Comparison of ENCODE assay signal across 16 cellular contexts in genomic region chr15:42994546-42994945, GRCh38.
A peak's percentile ranks its signal among the peaks of the same experiment; 100 is the strongest.
DNase-seq lines count a peak whose midpoint lies in the region; ATAC-seq, FAIRE-seq and TF ChIP-seq lines count a peak whose summit lies in the region.
"Had no signal": no experiment of that assay in that cellular context is flagged by ENCODE, and none has a peak within 500 bp of the region (broad histone marks: within the 10 kb centered on the region; RNA-seq: fewer than 3 reads in every experiment).

No MANE protein-coding gene starts in this region.

- no peak for ATAC-seq in left lung
- ATAC-seq in GM21737 (IDR thresholded peaks at IDR 0.05; ENCODE audit: unreplicated experiment) = no peak
- ATAC-seq in GM23338 = no peak
- ATAC-seq: left cardiac atrium had no signal

- H4K20me1 ChIP-seq in GM23338 (replicated peaks; ENCODE audit: insufficient read depth) = no peaks in the 10 kb centered on the region

- peaks cover under 1% of the 10 kb centered on the region for H3K27me3 Mint-ChIP-seq in GM23338 (ENCODE audit: insufficient read depth, low read depth, poor library complexity)
- H3K27me3 Mint-ChIP-seq: activated CD4-positive, alpha-beta T cell treated with anti-CD3 and anti-CD28 coated beads, Interleukin-2, amount 10 ng/mL, durations not matched to agents 24 days and 14 days; activated naive CD8-positive, alpha-beta T cell treated with anti-CD3 and anti-CD28 coated beads, Interleukin-2, amount 10 ng/mL, durations not matched to agents 7 days and 5 days; stimulated activated naive CD8-positive, alpha-beta T cell treated with anti-CD3 and anti-CD28 coated beads, Interleukin-15, Interleukin-2, amounts not matched to agents 100 ng/mL and 50 ng/mL, for 24 hours had no signal

- peaks cover 17% of the 10 kb centered on the region; the same call in 2 of the 3 replicates for H3K36me3 Mint-ChIP-seq in GM23338 (ENCODE audit: low read depth)

- H3K4me3 ChIP-seq in AG09309 (ENCODE audit: control insufficient read depth, low read depth, low read length) (no peak overlapping the region), brain microvascular endothelial cell (ENCODE audit: low read depth, low read length) (no peak overlapping the region), left lung (no peak overlapping the region), GM23338 (no peak overlapping the region)

- no peaks in the 10 kb centered on the region for H3K9me2 ChIP-seq in GM23338 (ENCODE audit: insufficient read depth)

- H3K79me2 ChIP-seq in GM23338 (replicated peaks; ENCODE audit: insufficient read depth) = no peaks in the 10 kb centered on the region

- H3K4me1 ChIP-seq in left lung = no peaks in the 10 kb centered on the region
- H3K4me1 ChIP-seq in GM23338 (ENCODE audit: insufficient read depth) = no peaks in the 10 kb centered on the region

- no peaks in the 10 kb centered on the region for H3K27me3 ChIP-seq in brain microvascular endothelial cell (replicated peaks)
- no peaks in the 10 kb centered on the region for H3K27me3 ChIP-seq in left lung
- no peaks in the 10 kb centered on the region for H3K27me3 ChIP-seq in GM23338 (ENCODE audit: insufficient read depth)

- no peak overlapping the region for H3K4me2 ChIP-seq in GM23338

- intact Hi-C loops in left lung (cut with DNase I) = no loop called here

- H3K36me3 ChIP-seq in brain microvascular endothelial cell (replicated peaks) (peaks cover 4% of the 10 kb centered on the region), left lung (peaks cover 2 to 68% of the 10 kb centered on the region in 2 donors), GM23338 (ENCODE audit: insufficient read depth) (no peaks in the 10 kb centered on the region)

- H3K4me1 Mint-ChIP-seq in GM23338 = 0 out of 3 replicates have a peak, but pooled peaks cover 2% of the 10 kb centered on the region

- FAIRE-seq in HTR-8/SVneo (lab: Jason Lieb, UNC) = no peak
- FAIRE-seq: D721Med, endothelial cell of umbilical vein had no signal

- TF ChIP-seq CTCF in AG09309 (IDR thresholded peaks at IDR 0.05; ENCODE audit: control insufficient read depth, insufficient read depth, low read depth, low read length, missing control alignments) (no peak), brain microvascular endothelial cell (IDR thresholded peaks at IDR 0.05; ENCODE audit: low read depth, low read length, missing control alignments) (no peak), left lung (IDR thresholded peaks at IDR 0.05) (no peak), GM23338 (conservative IDR thresholded peaks at IDR 0.05; ENCODE audit: low read depth in 2 of 2) (no peak)

- in situ Hi-C loops in brain microvascular endothelial cell (cut with HindIII; ENCODE audit: low pct_ligation_motif_present, low sequenced_read_pairs) = no loop called here

- H2AFZ ChIP-seq in GM23338 = no peak overlapping the region

- no peaks in the 10 kb centered on the region for H3K9me3 ChIP-seq in left lung

- no peaks in the 10 kb centered on the region for H3K9me3 Mint-ChIP-seq in GM23338
- H3K9me3 Mint-ChIP-seq: activated CD4-positive, alpha-beta T cell treated with anti-CD3 and anti-CD28 coated beads, Interleukin-2, amount 10 ng/mL, durations not matched to agents 24 days and 14 days; activated naive CD8-positive, alpha-beta T cell treated with anti-CD3 and anti-CD28 coated beads, Interleukin-2, amount 10 ng/mL, durations not matched to agents 7 days and 5 days; stimulated activated naive CD8-positive, alpha-beta T cell treated with anti-CD3 and anti-CD28 coated beads, Interleukin-15, Interleukin-2, amounts not matched to agents 100 ng/mL and 50 ng/mL, for 24 hours had no signal

- H3K27ac ChIP-seq in brain microvascular endothelial cell = no peak overlapping the region
- no peak overlapping the region for H3K27ac ChIP-seq in left lung
- no peak overlapping the region for H3K27ac ChIP-seq in GM23338 (ENCODE audit: low read depth)

- no peak overlapping the region for H3K27ac Mint-ChIP-seq in GM23338
- H3K27ac Mint-ChIP-seq: activated CD4-positive, alpha-beta T cell treated with anti-CD3 and anti-CD28 coated beads, Interleukin-2, amount 10 ng/mL, durations not matched to agents 24 days and 14 days; activated naive CD8-positive, alpha-beta T cell treated with anti-CD3 and anti-CD28 coated beads, Interleukin-2, amount 10 ng/mL, durations not matched to agents 7 days and 5 days; stimulated activated naive CD8-positive, alpha-beta T cell treated with anti-CD3 and anti-CD28 coated beads, Interleukin-15, Interleukin-2, amounts not matched to agents 100 ng/mL and 50 ng/mL, for 24 hours had no signal

- peak; percentile 5 for DNase-seq in AG09309 (ENCODE audit: low read depth)
- peak; percentile 10 for DNase-seq in HPDE6-E6E7 (ENCODE audit: extremely low spot score)
- peak; percentile 18 for DNase-seq in brain microvascular endothelial cell
- peak; percentile 29 for DNase-seq in kidney tubule cell (ENCODE audit: low spot score)
- DNase-seq in left lung = no peak
- DNase-seq in HTR-8/SVneo (ENCODE audit: insufficient read length, low spot score) = no peak
- DNase-seq in GM23338 (ENCODE audit: low spot score) = no peak
- DNase-seq: activated CD4-positive, alpha-beta T cell treated with anti-CD3 and anti-CD28 coated beads, Interleukin-2, amount 10 ng/mL, durations not matched to agents 24 days and 14 days; activated naive CD8-positive, alpha-beta T cell treated with anti-CD3 and anti-CD28 coated beads, Interleukin-2, amount 10 ng/mL, durations not matched to agents 7 days and 5 days; left cardiac atrium; NCI-H2081; NCI-H524 had no signal

- H3K4me3 Mint-ChIP-seq in GM23338 = no peak overlapping the region
- H3K4me3 Mint-ChIP-seq: activated CD4-positive, alpha-beta T cell treated with anti-CD3 and anti-CD28 coated beads, Interleukin-2, amount 10 ng/mL, durations not matched to agents 24 days and 14 days; activated naive CD8-positive, alpha-beta T cell treated with anti-CD3 and anti-CD28 coated beads, Interleukin-2, amount 10 ng/mL, durations not matched to agents 7 days and 5 days; stimulated activated naive CD8-positive, alpha-beta T cell treated with anti-CD3 and anti-CD28 coated beads, Interleukin-15, Interleukin-2, amounts not matched to agents 100 ng/mL and 50 ng/mL, for 24 hours had no signal

- H3F3A ChIP-seq in GM23338 (replicated peaks; ENCODE audit: low read depth) = no peaks in the 10 kb centered on the region

TF ChIP-seq in GM23338, 12 proteins besides CTCF, POLR2A, EP300 and RAD21 (continues in another document):
- TF ChIP-seq ZNF331 (CRISPR knock-in tag; IDR thresholded peaks at IDR 0.05; ENCODE audit: low read depth) (no peak), ZNF462 (CRISPR knock-in tag; IDR thresholded peaks at IDR 0.05) (no peak), JUNB (IDR thresholded peaks at IDR 0.05; ENCODE audit: unreplicated experiment) (no peak), ZNF114 (CRISPR knock-in tag; IDR thresholded peaks at IDR 0.05) (no peak)

Comparison
In these comparisons a context has a peak if more than half of its experiments do, and no peak if none do; other contexts are left out.
1. DNase-seq: peak in AG09309 (single experiment), HPDE6-E6E7 (single experiment), brain microvascular endothelial cell (single experiment) and kidney tubule cell (single experiment); none in left lung (0 of 2), HTR-8/SVneo (single experiment) and GM23338 (single experiment).